Comparison of ENCODE assay signal across 8 cellular contexts in the genomic region with DNA sequence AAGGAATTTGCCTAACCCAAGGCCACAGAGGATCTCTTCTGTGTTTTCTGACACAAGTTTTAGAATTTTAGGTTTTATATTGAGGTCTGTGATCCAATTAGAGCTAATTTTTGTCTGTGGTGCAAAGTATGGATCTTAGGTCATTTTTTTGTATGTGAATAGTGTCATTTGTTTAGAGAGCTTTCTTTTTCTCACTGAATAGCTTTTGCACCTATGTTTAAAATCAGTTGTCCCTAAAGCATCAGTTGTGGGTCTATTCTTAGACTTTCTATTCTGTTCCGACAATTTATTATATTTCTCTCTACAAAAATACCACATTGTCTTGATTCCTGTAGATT. TPM values are rescaled to one million over a fixed set of nuclear protein-coding genes. Genes with fewer than 3 reads are reported as not detected.
DNase-seq lines count a peak whose midpoint lies in the region; TF ChIP-seq lines count a peak whose summit lies in the region.

No MANE protein-coding gene starts in this region.

- 40% methylated on average over 1 of the region's 1 CpG for WGBS in thymus

- H3K27me3 ChIP-seq in iPS-20b (ENCODE audit: insufficient read depth, low read length) (no peaks in the 10 kb centered on the region), thymus (ENCODE audit: control insufficient read depth, insufficient read depth) (no peaks in the 10 kb centered on the region)

- H3K36me3 ChIP-seq in iPS-20b (ENCODE audit: insufficient read depth, low read depth, low read length) (peaks cover 26% of the 10 kb centered on the region), thymus (ENCODE audit: control insufficient read depth, insufficient read depth) (peaks cover 6% of the 10 kb centered on the region)

- peak overlapping the region; percentile 76; the same call in 1 of the 2 replicates for H3K9ac ChIP-seq in iPS-20b (ENCODE audit: low read depth, low read length)

- DNase-seq in GM13977 (ENCODE audit: low spot score) (peak; percentile 19), HFF-Myc (ENCODE audit: extremely low read depth, low read depth) (no peak), NCI-H1417 (lab: John Stamatoyannopoulos, UW) (no peak), GM13976 (ENCODE audit: low spot score) (no peak), NOMO-1 treated with dmso at 0.1 percent for 144 hours (lab: John Stamatoyannopoulos, UW; ENCODE audit: unreplicated experiment) (no peak)

- H3K4me1 ChIP-seq in iPS-20b (ENCODE audit: insufficient read depth, low read length) (peaks cover 14% of the 10 kb centered on the region), thymus (ENCODE audit: control insufficient read depth, insufficient read depth, low read length) (peaks cover 5% of the 10 kb centered on the region)

- in situ Hi-C loops in GM13977 (cut with MboI; ENCODE audit: low pct_unique_long_range_greater_than_20kb, low sequenced_read_pairs, unreplicated experiment): no loop called here
- in situ Hi-C loops in GM13976 (cut with MboI; ENCODE audit: low sequenced_read_pairs, unreplicated experiment): no loop called here

- no peak overlapping the region for H3K27ac ChIP-seq in iPS-20b (ENCODE audit: low read length)
- peak overlapping the region; percentile 98 for H3K27ac ChIP-seq in thymus (ENCODE audit: low read depth)

- H3K4me3 ChIP-seq in HFF-Myc (replicated peaks; ENCODE audit: low read depth, low read length) (peak overlapping the region; percentile 90), WI38 (ENCODE audit: low read depth, low read length) (peak overlapping the region; percentile 86), iPS-20b (ENCODE audit: low read length) (peak overlapping the region; percentile 99), thymus (ENCODE audit: low read length) (peak overlapping the region; percentile 77)

- H3K9me3 ChIP-seq in iPS-20b (ENCODE audit: insufficient read depth, low read depth, low read length) (no peaks in the 10 kb centered on the region), thymus (ENCODE audit: control insufficient read depth) (no peaks in the 10 kb centered on the region)

- TF ChIP-seq CTCF in GM13977 (IDR thresholded peaks at IDR 0.05; ENCODE audit: extremely low read depth, insufficient read depth, missing control alignments) (no peak), HFF-Myc (IDR thresholded peaks at IDR 0.05; ENCODE audit: low read depth, low read length, missing control alignments) (no peak), WI38 (IDR thresholded peaks at IDR 0.05; ENCODE audit: low read depth, low read length) (no peak), GM13976 (IDR thresholded peaks at IDR 0.05; ENCODE audit: borderline replicate concordance, control extremely low read depth, extremely low read depth, insufficient read depth, missing control alignments) (no peak)

RNA-seq across cellular contexts. Expression of a gene that starts 0.3 kb away (rescaled TPM):
- 7.6 TPM for polyA plus RNA-seq in thymus

RNA-seq across cellular contexts. Expression of a gene that starts 41.3 kb away (rescaled TPM):
- polyA plus RNA-seq in thymus: 39.8 TPM
